27 cellular contexts compared by ENCODE assay signal in genomic region chr3:130626021-130626420, GRCh38.
DNase-seq lines count a peak whose midpoint lies in the region; FAIRE-seq and TF ChIP-seq lines count a peak whose summit lies in the region.
"Had no signal": no experiment of that assay in that cellular context is flagged by ENCODE, and none has a peak within 500 bp of the region (broad histone marks: within the 10 kb centered on the region; RNA-seq: fewer than 3 reads in every experiment).

No MANE protein-coding gene starts in this region.

- H3K79me2 ChIP-seq in GM23248 (ENCODE audit: insufficient read depth) (no peaks in the 10 kb centered on the region), astrocyte (ENCODE audit: insufficient read depth, low read length) (no peaks in the 10 kb centered on the region)

- H3K4me2 ChIP-seq in GM23248 (ENCODE audit: unreplicated experiment), result no peak overlapping the region
- H3K4me2 ChIP-seq in astrocyte (ENCODE audit: low read length), result no peak overlapping the region
- H3K4me2 ChIP-seq: A549 had no signal

- H3K36me3 Mint-ChIP-seq in astrocyte (ENCODE audit: low read depth, unreplicated experiment), result no peaks in the 10 kb centered on the region
- no peaks in the 10 kb centered on the region for H3K36me3 Mint-ChIP-seq in activated CD4-positive, alpha-beta T cell treated with anti-CD3 and anti-CD28 coated beads, Interleukin-2, amount 10 ng/mL, durations not matched to agents 24 days and 14 days (ENCODE audit: low read depth)
- H3K36me3 Mint-ChIP-seq: activated CD4-positive, alpha-beta memory T cell treated with anti-CD3 and anti-CD28 coated beads for 36 hours; CD8-positive, alpha-beta T cell; memory B cell; natural killer cell had no signal

- H3K9me2 ChIP-seq in GM23248 (ENCODE audit: insufficient read depth), result no peaks in the 10 kb centered on the region

- H3K27ac Mint-ChIP-seq in astrocyte (ENCODE audit: unreplicated experiment), result no peak overlapping the region
- H3K27ac Mint-ChIP-seq in activated CD4-positive, alpha-beta T cell treated with anti-CD3 and anti-CD28 coated beads, Interleukin-2, amount 10 ng/mL, durations not matched to agents 24 days and 14 days, result no peak overlapping the region
- H3K27ac Mint-ChIP-seq: activated CD4-positive, alpha-beta memory T cell treated with anti-CD3 and anti-CD28 coated beads for 36 hours; CD8-positive, alpha-beta T cell; memory B cell; natural killer cell; stimulated activated naive CD8-positive, alpha-beta T cell treated with anti-CD3 and anti-CD28 coated beads, Interleukin-15, Interleukin-2, amounts not matched to agents 100 ng/mL and 50 ng/mL, for 24 hours; T-helper 17 cell had no signal

- DNase-seq in A673 (ENCODE audit: low spot score) (peak; percentile 16), GM23248 (peak; percentile 56), astrocyte (ENCODE audit: low read depth) (peak; percentile 89), foreskin fibroblast (peak; percentile 28 to 69), KBM-7 (no peak), superior temporal gyrus (ENCODE audit: extremely low spot score) (no peak)
- no peak for DNase-seq in activated CD4-positive, alpha-beta T cell treated with anti-CD3 and anti-CD28 coated beads, Interleukin-2, amount 10 ng/mL, durations not matched to agents 24 days and 14 days
- no peak for DNase-seq in central memory CD4-positive, alpha-beta T cell
- DNase-seq: activated CD4-positive, alpha-beta memory T cell treated with anti-CD3 and anti-CD28 coated beads for 36 hours; activated naive CD4-positive, alpha-beta T cell; activated T-cell treated with anti-CD3 and anti-CD28 coated beads for 4 hours; CD8-positive, alpha-beta T cell; DMS79; gastrocnemius medialis; natural killer cell; NCI-H1694; NCI-H774; T-helper 17 cell; upper lobe of left lung; WERI-Rb-1 had no signal

- FAIRE-seq in astrocyte (lab: Jason Lieb, UNC), result no peak
- FAIRE-seq: A549, GM18507, HepG2 had no signal

- H3K4me1 Mint-ChIP-seq in astrocyte (ENCODE audit: low read depth, unreplicated experiment), result no peaks in the 10 kb centered on the region
- no peaks in the 10 kb centered on the region for H3K4me1 Mint-ChIP-seq in activated CD4-positive, alpha-beta T cell treated with anti-CD3 and anti-CD28 coated beads, Interleukin-2, amount 10 ng/mL, durations not matched to agents 24 days and 14 days
- H3K4me1 Mint-ChIP-seq: memory B cell, natural killer cell, T-helper 17 cell had no signal

- no peaks in the 10 kb centered on the region for H3K4me1 ChIP-seq in A673 (ENCODE audit: insufficient read depth, low read length, poor library complexity, severe bottlenecking)
- no peaks in the 10 kb centered on the region for H3K4me1 ChIP-seq in GM23248 (ENCODE audit: insufficient read depth)
- no peaks in the 10 kb centered on the region for H3K4me1 ChIP-seq in astrocyte (ENCODE audit: insufficient read depth, low read length)
- H3K4me1 ChIP-seq: A549, gastrocnemius medialis, SJSA1, upper lobe of left lung had no signal

- in situ Hi-C loops in GM23248 (cut with MboI), result no loop called here
- in situ Hi-C loops in KBM-7 (cut with MboI; ENCODE audit: low pct_unique_long_range_greater_than_20kb, low sequenced_read_pairs), result no loop called here

- H3K4me3 ChIP-seq in A673 (ENCODE audit: low read depth, low read length, poor library complexity, severe bottlenecking), result no peak overlapping the region
- no peak overlapping the region for H3K4me3 ChIP-seq in GM23248
- H3K4me3 ChIP-seq in astrocyte (ENCODE audit: insufficient read depth, low read depth, low read length), result no peak overlapping the region
- no peak overlapping the region for H3K4me3 ChIP-seq in foreskin fibroblast (ENCODE audit: low read depth in 1 of 2, low read length in 2 of 2)
- H3K4me3 ChIP-seq: A549, gastrocnemius medialis, SJSA1, skin epidermis, upper lobe of left lung had no signal

- H3K9me3 Mint-ChIP-seq in astrocyte (ENCODE audit: unreplicated experiment), result peaks cover 8% of the 10 kb centered on the region
- peaks cover 11% of the 10 kb centered on the region for H3K9me3 Mint-ChIP-seq in activated CD4-positive, alpha-beta T cell treated with anti-CD3 and anti-CD28 coated beads, Interleukin-2, amount 10 ng/mL, durations not matched to agents 24 days and 14 days
- H3K9me3 Mint-ChIP-seq: activated CD4-positive, alpha-beta memory T cell treated with anti-CD3 and anti-CD28 coated beads for 36 hours; CD8-positive, alpha-beta T cell; memory B cell had no signal

- WGBS in GM23248 (ENCODE audit: low coverage in 1 of 2, low lambda C conversion rate in 2 of 2, missing lambda C conversion rate in 2 of 2), 2 experiments, result 0% methylated on average over 2 of the region's 2 CpGs

- no peaks in the 10 kb centered on the region for H3F3A ChIP-seq in GM23248 (ENCODE audit: insufficient read depth)

- H4K20me1 ChIP-seq in GM23248 (ENCODE audit: insufficient read depth) (no peaks in the 10 kb centered on the region), astrocyte (ENCODE audit: insufficient read depth, low read length) (no peaks in the 10 kb centered on the region)

- no peak overlapping the region for H3K4me3 Mint-ChIP-seq in astrocyte (ENCODE audit: unreplicated experiment)
- no peak overlapping the region for H3K4me3 Mint-ChIP-seq in activated CD4-positive, alpha-beta T cell treated with anti-CD3 and anti-CD28 coated beads, Interleukin-2, amount 10 ng/mL, durations not matched to agents 24 days and 14 days
- H3K4me3 Mint-ChIP-seq: activated CD4-positive, alpha-beta memory T cell treated with anti-CD3 and anti-CD28 coated beads for 36 hours; CD8-positive, alpha-beta T cell; memory B cell; natural killer cell; stimulated activated naive CD8-positive, alpha-beta T cell treated with anti-CD3 and anti-CD28 coated beads, Interleukin-15, Interleukin-2, amounts not matched to agents 100 ng/mL and 50 ng/mL, for 24 hours; T-helper 17 cell had no signal

- H3K27me3 Mint-ChIP-seq in astrocyte (ENCODE audit: low read depth, unreplicated experiment), result peaks cover 2% of the 10 kb centered on the region
- H3K27me3 Mint-ChIP-seq in activated CD4-positive, alpha-beta T cell treated with anti-CD3 and anti-CD28 coated beads, Interleukin-2, amount 10 ng/mL, durations not matched to agents 24 days and 14 days, result no peaks in the 10 kb centered on the region

- H3K36me3 ChIP-seq in A673 (ENCODE audit: insufficient read depth, low read length, poor library complexity, severe bottlenecking) (no peaks in the 10 kb centered on the region), GM23248 (ENCODE audit: low read depth) (no peaks in the 10 kb centered on the region), astrocyte (ENCODE audit: insufficient read depth, low read length) (no peaks in the 10 kb centered on the region)
- H3K36me3 ChIP-seq: gastrocnemius medialis, SJSA1, upper lobe of left lung, WERI-Rb-1 had no signal

- no peak overlapping the region for H3K27ac ChIP-seq in A673 (ENCODE audit: low read depth, low read length, poor library complexity, severe bottlenecking)
- H3K27ac ChIP-seq in GM23248, result no peak overlapping the region
- H3K27ac ChIP-seq in astrocyte (ENCODE audit: low read depth, low read length), result no peak overlapping the region
- H3K27ac ChIP-seq: A549, gastrocnemius medialis, SJSA1, skin epidermis, upper lobe of left lung, WERI-Rb-1 had no signal

- intact Hi-C loops in A673 (cut with micrococcal nuclease; ENCODE audit: unreplicated experiment), result no loop called here
- intact Hi-C loops in activated CD4-positive, alpha-beta T cell treated with anti-CD3 and anti-CD28 coated beads, Interleukin-2, amount 10 ng/mL, durations not matched to agents 24 days and 14 days (cut with micrococcal nuclease), result no loop called here

- H3K9me3 ChIP-seq in A673 (ENCODE audit: low read depth, low read length, poor library complexity, severe bottlenecking) (no peaks in the 10 kb centered on the region), GM23248 (ENCODE audit: low read depth) (no peaks in the 10 kb centered on the region), astrocyte (ENCODE audit: insufficient read depth, low read depth, low read length) (no peaks in the 10 kb centered on the region)
- H3K9me3 ChIP-seq: A549, gastrocnemius medialis, SJSA1, upper lobe of left lung had no signal

- TF ChIP-seq CTCF in A673 (conservative IDR thresholded peaks at IDR 0.05; ENCODE audit: low read depth, low read length) (no peak), astrocyte (IDR thresholded peaks at IDR 0.05; ENCODE audit: insufficient read depth, low read depth, low read length) (no peak), foreskin fibroblast (IDR thresholded peaks at IDR 0.05; ENCODE audit: low read depth, low read length) (no peak)

- H2AFZ ChIP-seq in GM23248 (no peak overlapping the region), astrocyte (ENCODE audit: low read depth, low read length) (no peak overlapping the region)

- no TSS peak for BruUV-seq in A673 (replicated peaks; lab: Mats Ljungman, UMichigan)

- POLR2A ChIA-PET in A673 (lab: Charles Lee; ENCODE audit: low non-redundant PET), result no interaction called here

- H3K9ac ChIP-seq in GM23248 (no peak overlapping the region), astrocyte (ENCODE audit: low read length) (no peak overlapping the region)

- no peaks in the 10 kb centered on the region for H3K27me3 ChIP-seq in A673 (replicated peaks; ENCODE audit: insufficient read depth, low read depth, low read length, poor library complexity)
- H3K27me3 ChIP-seq in GM23248 (replicated peaks; ENCODE audit: insufficient read depth), result peaks cover 8% of the 10 kb centered on the region; the same call in 1 of the 2 replicates
- H3K27me3 ChIP-seq in astrocyte (ENCODE audit: insufficient read depth, low read length), result peaks cover 2% of the 10 kb centered on the region
- H3K27me3 ChIP-seq: gastrocnemius medialis, SJSA1, upper lobe of left lung had no signal

- CTCF ChIA-PET in A673 (lab: Charles Lee), result no interaction called here

Comparison
In these comparisons a context has a peak if more than half of its experiments do, and no peak if none do; other contexts are left out.
1. DNase-seq: peak in A673 (single experiment), GM23248 (single experiment), astrocyte (single experiment) and foreskin fibroblast (2 of 2); none in KBM-7 (single experiment), activated CD4-positive, alpha-beta T cell treated with anti-CD3 and anti-CD28 coated beads, Interleukin-2, amount 10 ng/mL, durations not matched to agents 24 days and 14 days (single experiment), superior temporal gyrus (single experiment) and central memory CD4-positive, alpha-beta T cell (single experiment).